Comparison of ENCODE assay signal across 13 cellular contexts in genomic region chr11:96472085-96472484, GRCh38.
DNase-seq lines count a peak whose midpoint lies in the region; ATAC-seq and TF ChIP-seq lines count a peak whose summit lies in the region.
"Had no signal": no experiment of that assay in that cellular context is flagged by ENCODE, and none has a peak within 500 bp of the region (broad histone marks: within the 10 kb centered on the region; RNA-seq: fewer than 3 reads in every experiment).

No MANE protein-coding gene starts in this region.

- TF ChIP-seq CTCF in GM10248 (IDR thresholded peaks at IDR 0.05; ENCODE audit: control extremely low read depth, extremely low read depth, low read depth, missing control alignments): no peak
- TF ChIP-seq CTCF in OCI-LY3 (IDR thresholded peaks at IDR 0.05; ENCODE audit: low read depth, low read length): no peak

- no peak overlapping the region for H4K91ac ChIP-seq in mesenchymal stem cell (ENCODE audit: low read length)

- no peak overlapping the region for H3K23ac ChIP-seq in mesenchymal stem cell (ENCODE audit: low read length in 2 of 2)

- H3K27me3 ChIP-seq in OCI-LY3 (ENCODE audit: low read depth, low read length) (no peaks in the 10 kb centered on the region), mesenchymal stem cell (ENCODE audit: control insufficient read depth in 1 of 2, insufficient read depth in 1 of 2, low read length in 2 of 2) (no peaks in the 10 kb centered on the region)
- H3K27me3 ChIP-seq: suprapubic skin had no signal

- no peak overlapping the region for H3K14ac ChIP-seq in mesenchymal stem cell (ENCODE audit: low read length in 2 of 2)

- no peaks in the 10 kb centered on the region for H4K20me1 ChIP-seq in OCI-LY3 (ENCODE audit: insufficient read depth, low read length)

- ATAC-seq in GM19025 (IDR thresholded peaks at IDR 0.05; ENCODE audit: low read depth, unreplicated experiment) (peak; percentile 69), HG02840 (IDR thresholded peaks at IDR 0.05; ENCODE audit: low FRiP score, unreplicated experiment) (peak; percentile 77), HG03460 (IDR thresholded peaks at IDR 0.05; ENCODE audit: unreplicated experiment) (no peak)
- ATAC-seq: left colon had no signal

- no peak overlapping the region for H2BK120ac ChIP-seq in mesenchymal stem cell (ENCODE audit: low read depth, low read length)

- WGBS in mesenchymal stem cell: 57% methylated on average over 1 of the region's 1 CpG

- CTCF ChIA-PET in GM10248 (lab: Yijun Ruan, JAX): interaction anchor here (1.0 to 1.9 kb wide), 3 partner anchors 9 to 12 kb away, joined by 5 to 8 read pairs (median 7); no protein-coding TSS in a partner anchor

- H3K4ac ChIP-seq in mesenchymal stem cell (ENCODE audit: low read depth in 1 of 2, low read length in 2 of 2): no peak overlapping the region

- H2BK15ac ChIP-seq in mesenchymal stem cell (ENCODE audit: low read depth, poor library complexity, severe bottlenecking): no peak overlapping the region

- no peaks in the 10 kb centered on the region for H3K4me1 ChIP-seq in OCI-LY3 (ENCODE audit: low read length)
- H3K4me1 ChIP-seq in mesenchymal stem cell (ENCODE audit: control insufficient read depth, insufficient read depth, low read depth, low read length): no peaks in the 10 kb centered on the region
- H3K4me1 ChIP-seq: suprapubic skin had no signal

- H3K27ac ChIP-seq in OCI-LY3 (ENCODE audit: low read length): no peak overlapping the region
- no peak overlapping the region for H3K27ac ChIP-seq in mesenchymal stem cell (ENCODE audit: low read length, poor library complexity, severe bottlenecking)
- H3K27ac ChIP-seq: suprapubic skin had no signal

- POLR2A ChIA-PET in GM10248 (lab: Yijun Ruan, JAX): no interaction called here

- H3K4me2 ChIP-seq in OCI-LY3 (ENCODE audit: low read length) (no peak overlapping the region), mesenchymal stem cell (ENCODE audit: low read length, poor library complexity, severe bottlenecking) (no peak overlapping the region)

- H3K79me2 ChIP-seq in OCI-LY3 (ENCODE audit: low read length): no peaks in the 10 kb centered on the region

- no peak overlapping the region for H4K8ac ChIP-seq in mesenchymal stem cell (ENCODE audit: low read length)

- no peaks in the 10 kb centered on the region for H3K79me1 ChIP-seq in mesenchymal stem cell (replicated peaks; ENCODE audit: low read length, poor library complexity, severe bottlenecking)

- H3K4me3 ChIP-seq in OCI-LY3 (ENCODE audit: low read length) (no peak overlapping the region), mesenchymal stem cell (ENCODE audit: insufficient read depth in 1 of 2, low read depth in 1 of 2, low read length in 2 of 2) (no peak overlapping the region)
- H3K4me3 ChIP-seq: suprapubic skin had no signal

- no peak overlapping the region for H2BK5ac ChIP-seq in mesenchymal stem cell (ENCODE audit: low read depth, low read length, poor library complexity, severe bottlenecking)

- DNase-seq in GM10248 (ENCODE audit: extremely low spot score) (peak; percentile 25), hepatic stellate cell (ENCODE audit: low spot score) (no peak), HK-2 (ENCODE audit: unreplicated experiment) (no peak), mesenchymal stem cell (no peak)
- DNase-seq: central memory CD4-positive, alpha-beta T cell; left colon; NCI-H1417; stimulated activated CD4-positive, alpha-beta T cell treated with anti-CD3 and anti-CD28 coated beads, Interleukin-2, amount 100 ng/mL, for 24 hours had no signal

- no peak overlapping the region for H2BK12ac ChIP-seq in mesenchymal stem cell (ENCODE audit: low read length in 2 of 2)

- no peak overlapping the region for H3K18ac ChIP-seq in mesenchymal stem cell (ENCODE audit: low read depth in 1 of 2, low read length in 2 of 2)

- no peak overlapping the region for H3K9ac ChIP-seq in OCI-LY3 (ENCODE audit: low read length)
- no peak overlapping the region for H3K9ac ChIP-seq in mesenchymal stem cell (ENCODE audit: low read length)

- H3K36me3 ChIP-seq in OCI-LY3 (replicated peaks; ENCODE audit: low read depth, low read length): no peaks in the 10 kb centered on the region
- H3K36me3 ChIP-seq in mesenchymal stem cell (ENCODE audit: control insufficient read depth in 1 of 2, insufficient read depth in 2 of 2, low read depth in 1 of 2, low read length in 2 of 2): no peaks in the 10 kb centered on the region
- H3K36me3 ChIP-seq: suprapubic skin had no signal

- H3K9me3 ChIP-seq in OCI-LY3 (ENCODE audit: insufficient read depth, low read length): peaks cover 3% of the 10 kb centered on the region; the same call in 1 of the 2 replicates
- peaks cover 17% of the 10 kb centered on the region for H3K9me3 ChIP-seq in mesenchymal stem cell (ENCODE audit: control insufficient read depth, low read length)
- H3K9me3 ChIP-seq: suprapubic skin had no signal

- no peak overlapping the region for H2AK5ac ChIP-seq in mesenchymal stem cell (ENCODE audit: low read length, severe bottlenecking)

- H2AFZ ChIP-seq in OCI-LY3 (ENCODE audit: low read depth, low read length) (0 out of 2 replicates have a peak overlapping the region, but pooled peaks have one; percentile 36), mesenchymal stem cell (ENCODE audit: low read depth, low read length) (no peak overlapping the region)
